Comparison of ENCODE assay signal across 1 cellular context in the genomic region with DNA sequence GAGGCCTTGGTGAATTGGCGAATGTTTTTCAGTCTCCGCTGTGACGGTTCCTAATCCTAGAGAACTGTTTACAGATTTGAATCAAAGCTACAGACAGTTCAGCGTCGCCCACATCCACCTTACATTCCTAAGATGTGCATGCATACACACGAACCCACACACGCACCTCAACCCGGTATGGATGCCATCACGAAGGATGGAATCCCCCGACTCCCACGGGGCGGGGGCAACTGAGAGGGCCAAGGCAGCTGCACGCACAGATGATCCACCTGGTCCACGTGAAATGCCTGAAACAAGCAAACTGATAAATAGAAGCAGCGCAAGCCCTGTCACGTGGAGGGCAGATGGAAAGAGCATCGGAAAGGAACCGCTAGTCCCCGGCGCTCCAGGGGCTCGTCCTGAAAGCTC.
TF ChIP-seq lines count a peak whose summit lies in the region.

No MANE protein-coding gene starts in this region.

TF ChIP-seq in GM12878, 131 proteins besides CTCF, POLR2A, EP300 and RAD21 (continued from another document):
- TF ChIP-seq, protein P1, sequence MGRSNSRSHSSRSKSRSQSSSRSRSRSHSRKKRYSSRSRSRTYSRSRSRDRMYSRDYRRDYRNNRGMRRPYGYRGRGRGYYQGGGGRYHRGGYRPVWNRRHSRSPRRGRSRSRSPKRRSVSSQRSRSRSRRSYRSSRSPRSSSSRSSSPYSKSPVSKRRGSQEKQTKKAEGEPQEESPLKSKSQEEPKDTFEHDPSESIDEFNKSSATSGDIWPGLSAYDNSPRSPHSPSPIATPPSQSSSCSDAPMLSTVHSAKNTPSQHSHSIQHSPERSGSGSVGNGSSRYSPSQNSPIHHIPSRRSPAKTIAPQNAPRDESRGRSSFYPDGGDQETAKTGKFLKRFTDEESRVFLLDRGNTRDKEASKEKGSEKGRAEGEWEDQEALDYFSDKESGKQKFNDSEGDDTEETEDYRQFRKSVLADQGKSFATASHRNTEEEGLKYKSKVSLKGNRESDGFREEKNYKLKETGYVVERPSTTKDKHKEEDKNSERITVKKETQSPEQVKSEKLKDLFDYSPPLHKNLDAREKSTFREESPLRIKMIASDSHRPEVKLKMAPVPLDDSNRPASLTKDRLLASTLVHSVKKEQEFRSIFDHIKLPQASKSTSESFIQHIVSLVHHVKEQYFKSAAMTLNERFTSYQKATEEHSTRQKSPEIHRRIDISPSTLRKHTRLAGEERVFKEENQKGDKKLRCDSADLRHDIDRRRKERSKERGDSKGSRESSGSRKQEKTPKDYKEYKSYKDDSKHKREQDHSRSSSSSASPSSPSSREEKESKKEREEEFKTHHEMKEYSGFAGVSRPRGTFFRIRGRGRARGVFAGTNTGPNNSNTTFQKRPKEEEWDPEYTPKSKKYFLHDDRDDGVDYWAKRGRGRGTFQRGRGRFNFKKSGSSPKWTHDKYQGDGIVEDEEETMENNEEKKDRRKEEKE (IDR thresholded peaks at IDR 0.05), result no peak
- TF ChIP-seq SRF (IDR thresholded peaks at IDR 0.05; ENCODE audit: low read depth in 2 of 2, low read length in 2 of 2) (no peak), JUND (IDR thresholded peaks at IDR 0.05; ENCODE audit: low read depth, low read length) (no peak), POU2F2 (IDR thresholded peaks at IDR 0.05; ENCODE audit: borderline replicate concordance, low read depth, low read length) (peak; percentile 76; the same call in 1 of the 3 replicates), BHLHE40 (IDR thresholded peaks at IDR 0.05; ENCODE audit: borderline replicate concordance in 1 of 2, low read depth in 2 of 2, low read length in 1 of 2) (peak; percentile 58 to 76), KDM1A (IDR thresholded peaks at IDR 0.05; ENCODE audit: borderline replicate concordance) (no peak)
- TF ChIP-seq, protein P2, sequence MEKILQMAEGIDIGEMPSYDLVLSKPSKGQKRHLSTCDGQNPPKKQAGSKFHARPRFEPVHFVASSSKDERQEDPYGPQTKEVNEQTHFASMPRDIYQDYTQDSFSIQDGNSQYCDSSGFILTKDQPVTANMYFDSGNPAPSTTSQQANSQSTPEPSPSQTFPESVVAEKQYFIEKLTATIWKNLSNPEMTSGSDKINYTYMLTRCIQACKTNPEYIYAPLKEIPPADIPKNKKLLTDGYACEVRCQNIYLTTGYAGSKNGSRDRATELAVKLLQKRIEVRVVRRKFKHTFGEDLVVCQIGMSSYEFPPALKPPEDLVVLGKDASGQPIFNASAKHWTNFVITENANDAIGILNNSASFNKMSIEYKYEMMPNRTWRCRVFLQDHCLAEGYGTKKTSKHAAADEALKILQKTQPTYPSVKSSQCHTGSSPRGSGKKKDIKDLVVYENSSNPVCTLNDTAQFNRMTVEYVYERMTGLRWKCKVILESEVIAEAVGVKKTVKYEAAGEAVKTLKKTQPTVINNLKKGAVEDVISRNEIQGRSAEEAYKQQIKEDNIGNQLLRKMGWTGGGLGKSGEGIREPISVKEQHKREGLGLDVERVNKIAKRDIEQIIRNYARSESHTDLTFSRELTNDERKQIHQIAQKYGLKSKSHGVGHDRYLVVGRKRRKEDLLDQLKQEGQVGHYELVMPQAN (conservative IDR thresholded peaks at IDR 0.05), result no peak
- TF ChIP-seq, protein P3, sequence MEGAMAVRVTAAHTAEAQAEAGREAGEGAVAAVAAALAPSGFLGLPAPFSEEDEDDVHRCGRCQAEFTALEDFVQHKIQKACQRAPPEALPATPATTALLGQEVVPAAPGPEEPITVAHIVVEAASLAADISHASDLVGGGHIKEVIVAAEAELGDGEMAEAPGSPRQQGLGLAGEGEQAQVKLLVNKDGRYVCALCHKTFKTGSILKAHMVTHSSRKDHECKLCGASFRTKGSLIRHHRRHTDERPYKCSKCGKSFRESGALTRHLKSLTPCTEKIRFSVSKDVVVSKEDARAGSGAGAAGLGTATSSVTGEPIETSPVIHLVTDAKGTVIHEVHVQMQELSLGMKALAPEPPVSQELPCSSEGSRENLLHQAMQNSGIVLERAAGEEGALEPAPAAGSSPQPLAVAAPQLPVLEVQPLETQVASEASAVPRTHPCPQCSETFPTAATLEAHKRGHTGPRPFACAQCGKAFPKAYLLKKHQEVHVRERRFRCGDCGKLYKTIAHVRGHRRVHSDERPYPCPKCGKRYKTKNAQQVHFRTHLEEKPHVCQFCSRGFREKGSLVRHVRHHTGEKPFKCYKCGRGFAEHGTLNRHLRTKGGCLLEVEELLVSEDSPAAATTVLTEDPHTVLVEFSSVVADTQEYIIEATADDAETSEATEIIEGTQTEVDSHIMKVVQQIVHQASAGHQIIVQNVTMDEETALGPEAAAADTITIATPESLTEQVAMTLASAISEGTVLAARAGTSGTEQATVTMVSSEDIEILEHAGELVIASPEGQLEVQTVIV (IDR thresholded peaks at IDR 0.05; ENCODE audit: borderline replicate concordance, partially characterized antibody), result no peak
- TF ChIP-seq, protein P4, sequence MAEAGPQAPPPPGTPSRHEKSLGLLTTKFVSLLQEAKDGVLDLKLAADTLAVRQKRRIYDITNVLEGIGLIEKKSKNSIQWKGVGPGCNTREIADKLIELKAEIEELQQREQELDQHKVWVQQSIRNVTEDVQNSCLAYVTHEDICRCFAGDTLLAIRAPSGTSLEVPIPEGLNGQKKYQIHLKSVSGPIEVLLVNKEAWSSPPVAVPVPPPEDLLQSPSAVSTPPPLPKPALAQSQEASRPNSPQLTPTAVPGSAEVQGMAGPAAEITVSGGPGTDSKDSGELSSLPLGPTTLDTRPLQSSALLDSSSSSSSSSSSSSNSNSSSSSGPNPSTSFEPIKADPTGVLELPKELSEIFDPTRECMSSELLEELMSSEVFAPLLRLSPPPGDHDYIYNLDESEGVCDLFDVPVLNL (IDR thresholded peaks at IDR 0.05; ENCODE audit: low read depth, low read length), result no peak
